Comparison of ENCODE assay signal across 14 cellular contexts in genomic region chr5:39400711-39401385, GRCh38. TPM values are rescaled to one million over a fixed set of nuclear protein-coding genes. Genes with fewer than 3 reads are reported as not detected.
DNase-seq lines count a peak whose midpoint lies in the region; ATAC-seq and TF ChIP-seq lines count a peak whose summit lies in the region.
"Had no signal": no experiment of that assay in that cellular context is flagged by ENCODE, and none has a peak within 500 bp of the region (broad histone marks: within the 10 kb centered on the region; RNA-seq: fewer than 3 reads in every experiment).

No MANE protein-coding gene starts in this region.

- H3K4me3 ChIP-seq in retinal pigment epithelial cell (ENCODE audit: low read length) = no peak overlapping the region

- no peak for TF ChIP-seq CTCF in CD14-positive monocyte (IDR thresholded peaks at IDR 0.05)
- TF ChIP-seq CTCF in retinal pigment epithelial cell (conservative IDR thresholded peaks at IDR 0.05; ENCODE audit: low read depth, low read length) = no peak

- peak; percentile 63 for ATAC-seq in left lobe of liver
- ATAC-seq in activated CD4-positive, alpha-beta T cell treated with anti-CD3 and anti-CD28 coated beads for 36 hours = no peak
- no peak for ATAC-seq in GM19035 (IDR thresholded peaks at IDR 0.05; ENCODE audit: unreplicated experiment)
- ATAC-seq in GM18498 (IDR thresholded peaks at IDR 0.05; ENCODE audit: unreplicated experiment) = no peak

- peaks cover 0 to 2% (median 0%) of the 10 kb centered on the region in 3 donors for H3K27me3 Mint-ChIP-seq in CD14-positive monocyte (ENCODE audit: low read depth in 3 of 3)
- H3K27me3 Mint-ChIP-seq in activated CD4-positive, alpha-beta T cell treated with anti-CD3 and anti-CD28 coated beads for 36 hours = no peaks in the 10 kb centered on the region

- no peak for DNase-seq in CD14-positive monocyte (ENCODE audit: low spot score)
- DNase-seq in astrocyte of the hippocampus (ENCODE audit: low read depth, low spot score) = peak; percentile 26
- DNase-seq in left lobe of liver (ENCODE audit: low spot score) = no peak
- DNase-seq in retinal pigment epithelial cell (ENCODE audit: low read depth) = peak; percentile 39
- no peak for DNase-seq in activated CD4-positive, alpha-beta T cell treated with anti-CD3 and anti-CD28 coated beads for 36 hours
- DNase-seq in NAMALWA (ENCODE audit: low spot score) = no peak
- DNase-seq: activated CD4-positive, alpha-beta T cell treated with anti-CD3 and anti-CD28 coated beads for 1 hour; H9; hypothalamus; NCI-H446; SHP77 had no signal

- intact Hi-C loops in CD14-positive monocyte (cut with micrococcal nuclease) = no loop called here
- intact Hi-C loops in activated CD4-positive, alpha-beta T cell treated with anti-CD3 and anti-CD28 coated beads for 36 hours (cut with DNase I, micrococcal nuclease) = no loop called here

- H3K36me3 Mint-ChIP-seq in CD14-positive monocyte = peaks cover 0 to 5% of the 10 kb centered on the region in 2 donors
- H3K36me3 Mint-ChIP-seq in activated CD4-positive, alpha-beta T cell treated with anti-CD3 and anti-CD28 coated beads for 36 hours (ENCODE audit: low read depth) = no peaks in the 10 kb centered on the region

- POLR2A ChIA-PET in activated CD4-positive, alpha-beta T cell treated with anti-CD3 and anti-CD28 coated beads for 36 hours (lab: Charles Lee) = no interaction called here

- H3K4me3 Mint-ChIP-seq in CD14-positive monocyte = no peak overlapping the region
- no peak overlapping the region for H3K4me3 Mint-ChIP-seq in activated CD4-positive, alpha-beta T cell treated with anti-CD3 and anti-CD28 coated beads for 36 hours
- H3K4me3 Mint-ChIP-seq: H9 had no signal

- H3K4me1 Mint-ChIP-seq in CD14-positive monocyte = peaks cover 31% of the 10 kb centered on the region
- peaks cover 4% of the 10 kb centered on the region for H3K4me1 Mint-ChIP-seq in activated CD4-positive, alpha-beta T cell treated with anti-CD3 and anti-CD28 coated beads for 36 hours

- CTCF ChIA-PET in activated CD4-positive, alpha-beta T cell treated with anti-CD3 and anti-CD28 coated beads for 36 hours (lab: Charles Lee) = interaction anchor here (0.6 to 1.1 kb wide), 6 partner anchors 9 to 266 kb away, joined by 3 to 5 read pairs (median 4); no protein-coding TSS in a partner anchor

- peak overlapping the region; percentile 89 to 97 (median 94) for H3K27ac Mint-ChIP-seq in CD14-positive monocyte
- H3K27ac Mint-ChIP-seq in activated CD4-positive, alpha-beta T cell treated with anti-CD3 and anti-CD28 coated beads for 36 hours = no peak overlapping the region
- H3K27ac Mint-ChIP-seq: H9 had no signal

- H3K9me3 Mint-ChIP-seq in CD14-positive monocyte = no peaks in the 10 kb centered on the region
- no peaks in the 10 kb centered on the region for H3K9me3 Mint-ChIP-seq in activated CD4-positive, alpha-beta T cell treated with anti-CD3 and anti-CD28 coated beads for 36 hours (ENCODE audit: low read depth)
- H3K9me3 Mint-ChIP-seq: H9 had no signal

RNA-seq across cellular contexts. Expression of gene DAB2, which starts 23.9 kb away (rescaled TPM):
- 1 to 10 TPM in 1 of 2 donors, under 1 TPM in 1; 0.98 to 3.0 TPM for polyA plus RNA-seq in CD14-positive monocyte
- 7.6 TPM for total RNA-seq in left lobe of liver
- total RNA-seq in activated CD4-positive, alpha-beta T cell treated with anti-CD3 and anti-CD28 coated beads for 36 hours = under 1 TPM; 0.05 to 0.26 TPM

RNA-seq across cellular contexts. Expression of gene C9, which starts 36.6 kb away (rescaled TPM):
- polyA plus RNA-seq in CD14-positive monocyte = not detected
- total RNA-seq in left lobe of liver = 1,159 TPM
- not detected for total RNA-seq in activated CD4-positive, alpha-beta T cell treated with anti-CD3 and anti-CD28 coated beads for 36 hours
- total RNA-seq: H9 had no signal
- polyA plus RNA-seq: neural cell had no signal

Comparison
In these comparisons a context has a peak if more than half of its experiments do, and no peak if none do; other contexts are left out.
1. DNase-seq: peak in astrocyte of the hippocampus (single experiment) and retinal pigment epithelial cell (single experiment); none in CD14-positive monocyte (single experiment), left lobe of liver (single experiment), activated CD4-positive, alpha-beta T cell treated with anti-CD3 and anti-CD28 coated beads for 36 hours (single experiment) and NAMALWA (single experiment).
2. RNA of gene C9, which starts 36.6 kb away (total RNA-seq): 1,159 TPM in left lobe of liver (single experiment); not detected in activated CD4-positive, alpha-beta T cell treated with anti-CD3 and anti-CD28 coated beads for 36 hours; every median in the first group is over 1,000 times any median in the second.